ENCODE assay signal across 24 cellular contexts in the genomic region with DNA sequence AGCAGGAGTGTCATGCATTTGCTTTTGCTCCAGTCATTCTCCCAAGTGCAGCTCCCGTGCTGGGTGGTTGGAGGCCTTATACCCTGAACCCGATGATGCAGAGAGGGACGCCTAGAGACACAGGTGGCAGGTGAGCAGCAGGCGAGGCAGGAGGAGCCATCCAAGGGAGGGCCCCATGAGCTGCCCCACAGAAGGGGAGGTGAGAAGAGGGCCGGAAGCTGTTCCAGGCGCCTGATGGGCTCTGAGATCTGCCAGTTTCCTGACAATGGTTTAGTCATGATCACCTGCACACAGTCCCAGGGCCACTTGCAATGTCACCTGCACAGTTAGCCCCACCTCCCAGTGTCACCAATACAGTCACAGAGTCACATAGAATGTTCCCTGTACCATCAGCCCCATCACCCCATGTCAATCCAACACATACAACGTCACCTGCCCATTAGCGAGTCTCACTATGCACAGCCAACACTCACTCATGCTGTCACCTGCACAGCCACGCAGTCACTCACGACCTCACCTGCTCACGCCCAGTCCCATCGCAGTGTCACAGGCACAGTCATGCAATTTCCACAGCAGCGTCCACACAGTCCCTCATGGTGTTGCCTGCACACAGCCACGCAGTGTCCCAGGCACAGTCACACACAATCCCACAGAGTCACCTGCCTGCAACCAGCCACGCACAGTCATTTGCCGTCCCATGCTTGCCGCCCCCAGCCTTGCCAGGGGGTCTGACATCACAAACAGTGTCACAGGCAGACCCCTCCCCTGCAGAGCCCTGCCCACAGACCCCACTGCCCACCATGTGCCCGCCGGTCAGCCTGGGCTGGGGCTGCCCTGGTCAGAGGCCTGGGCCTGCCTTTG.
DNase-seq lines count a peak whose midpoint lies in the region; ATAC-seq, FAIRE-seq and TF ChIP-seq lines count a peak whose summit lies in the region.
"Had no signal": no experiment of that assay in that cellular context is flagged by ENCODE, and none has a peak within 500 bp of the region (broad histone marks: within the 10 kb centered on the region; RNA-seq: fewer than 3 reads in every experiment).

No MANE protein-coding gene starts in this region.

- peak; percentile 21; the same call in 2 of the 3 replicates for ATAC-seq in HepG2
- ATAC-seq in right lobe of liver: no peak
- no peak for ATAC-seq in HG03354 (IDR thresholded peaks at IDR 0.05; ENCODE audit: poor library complexity, severe bottlenecking, unreplicated experiment)
- ATAC-seq: A549; activated naive CD8-positive, alpha-beta T cell treated with anti-CD3 and anti-CD28 coated beads, Interleukin-2, amount 50 U/mL, for 24 hours; HCT116; Panc1 had no signal

- peak overlapping the region in 1 of 2 experiments; percentile 5 for H3K14ac ChIP-seq in mesenchymal stem cell (ENCODE audit: low read length in 2 of 2)

- H2BK120ac ChIP-seq in mesenchymal stem cell (ENCODE audit: low read depth, low read length): no peak overlapping the region

- H3K4me2 ChIP-seq in HepG2 (ENCODE audit: low read depth, low read length) (no peak overlapping the region), mesenchymal stem cell (ENCODE audit: low read length, poor library complexity, severe bottlenecking) (no peak overlapping the region)
- H3K4me2 ChIP-seq: A549 had no signal

- no TSS peak for BruUV-seq in HepG2 (replicated peaks; lab: Mats Ljungman, UMichigan)

- no peak overlapping the region for H2BK5ac ChIP-seq in mesenchymal stem cell (ENCODE audit: low read depth, low read length, poor library complexity, severe bottlenecking)

- H3K36me3 ChIP-seq in HepG2 (replicated peaks in 1 of 2; ENCODE audit: control insufficient read depth in 1 of 2, insufficient read depth in 2 of 2, low read length in 2 of 2): no peaks in the 10 kb centered on the region
- no peaks in the 10 kb centered on the region for H3K36me3 ChIP-seq in right lobe of liver
- no peaks in the 10 kb centered on the region for H3K36me3 ChIP-seq in mesenchymal stem cell (ENCODE audit: control insufficient read depth in 1 of 2, insufficient read depth in 2 of 2, low read depth in 1 of 2, low read length in 2 of 2)
- no peaks in the 10 kb centered on the region for H3K36me3 ChIP-seq in esophagus squamous epithelium
- H3K36me3 ChIP-seq: neutrophil, prostate gland had no signal

- TF ChIP-seq CTCF in HepG2 (CRISPR knock-in tag; IDR thresholded peaks at IDR 0.05): no peak
- TF ChIP-seq CTCF in right lobe of liver (IDR thresholded peaks at IDR 0.05): no peak
- no peak for TF ChIP-seq CTCF in esophagus squamous epithelium (IDR thresholded peaks at IDR 0.05)

- H3K18ac ChIP-seq in mesenchymal stem cell (ENCODE audit: low read depth in 1 of 2, low read length in 2 of 2): no peak overlapping the region

- no peak overlapping the region for H3K23ac ChIP-seq in mesenchymal stem cell (ENCODE audit: low read length in 2 of 2)

- H3K79me2 ChIP-seq in HepG2 (ENCODE audit: insufficient read depth, low read length): no peaks in the 10 kb centered on the region

- H3K9me3 ChIP-seq in HepG2 (ENCODE audit: low read length) (no peaks in the 10 kb centered on the region), right lobe of liver (no peaks in the 10 kb centered on the region), mesenchymal stem cell (ENCODE audit: control insufficient read depth, low read length) (peaks cover 3% of the 10 kb centered on the region), esophagus squamous epithelium (peaks cover 0 to 9% (median 0%) of the 10 kb centered on the region in 3 donors)
- H3K9me3 ChIP-seq: neutrophil, prostate gland had no signal

- CTCF ChIA-PET in HepG2 (lab: Yijun Ruan, JAX; ENCODE audit: low intra/inter-chr PET ratio, low total read pairs): no interaction called here

- no peak overlapping the region for H2BK15ac ChIP-seq in mesenchymal stem cell (ENCODE audit: low read depth, poor library complexity, severe bottlenecking)

- no peak for DNase-seq in HepG2 (ENCODE audit: low spot score)
- DNase-seq in right lobe of liver: no peak
- peak; percentile 84 for DNase-seq in NCI-H345 treated with DMSO at 0.1 percent for 48 hours (lab: John Stamatoyannopoulos, UW; ENCODE audit: unreplicated experiment)
- DNase-seq in mesenchymal stem cell: no peak
- DNase-seq in NCI-H1092 (lab: John Stamatoyannopoulos, UW): no peak
- DNase-seq in activated CD4-positive, alpha-beta T cell treated with anti-CD3 and anti-CD28 coated beads, Interleukin-2, amount 50 U/mL, for 1 hour: no peak
- no peak for DNase-seq in esophagus squamous epithelium (lab: John Stamatoyannopoulos, UW)
- DNase-seq: activated CD4-positive, alpha-beta memory T cell treated with anti-CD3 and anti-CD28 coated beads, Interleukin-2, amount 10 ng/mL, durations not matched to agents 7 days and 5 days; activated CD4-positive, CD25-positive, alpha-beta regulatory T cell; activated effector memory CD4-positive, alpha-beta T cell treated with anti-CD3 and anti-CD28 coated beads, Interleukin-2, amount 50 U/mL, for 16 hours; activated naive CD8-positive, alpha-beta T cell treated with anti-CD3 and anti-CD28 coated beads, Interleukin-2, amount 50 U/mL, for 24 hours; cerebellar nuclear complex; head of caudate nucleus; NCI-H1436 treated with DMSO at 0.1 percent for 48 hours; NCI-H446; SHP77 treated with DMSO at 0.1 percent for 48 hours; T1000 had no signal

- TF ChIP-seq EP300 in HepG2 (IDR thresholded peaks at IDR 0.05; ENCODE audit: low read depth in 2 of 2, low read length in 2 of 2): no peak
- TF ChIP-seq EP300 in HepG2 (CRISPR knock-in tag; IDR thresholded peaks at IDR 0.05; ENCODE audit: borderline replicate concordance): no peak

- no peak overlapping the region for H2AK5ac ChIP-seq in mesenchymal stem cell (ENCODE audit: low read length, severe bottlenecking)

- FAIRE-seq in HepG2 (lab: Jason Lieb, UNC): no peak
- FAIRE-seq: A549 had no signal

- H2AFZ ChIP-seq in HepG2 (ENCODE audit: low read length) (no peak overlapping the region), mesenchymal stem cell (ENCODE audit: low read depth, low read length) (no peak overlapping the region)

- H3K27me3 ChIP-seq in HepG2 (ENCODE audit: control insufficient read depth in 1 of 2, insufficient read depth in 2 of 2, low read length in 2 of 2) (peaks cover 0 to 1% of the 10 kb centered on the region in 2 experiments; a peak in 2 of 5 replicates), right lobe of liver (no peaks in the 10 kb centered on the region), mesenchymal stem cell (ENCODE audit: control insufficient read depth in 1 of 2, insufficient read depth in 1 of 2, low read length in 2 of 2) (peaks cover 0 to 4% of the 10 kb centered on the region in 2 experiments), esophagus squamous epithelium (peaks cover 0 to 9% (median 0%) of the 10 kb centered on the region in 4 donors)

- TF ChIP-seq RAD21 in HepG2 (CRISPR knock-in tag; IDR thresholded peaks at IDR 0.05): no peak

- H3K9ac ChIP-seq in HepG2 (ENCODE audit: insufficient read depth, low read depth, low read length) (no peak overlapping the region), mesenchymal stem cell (ENCODE audit: low read length) (no peak overlapping the region)

- H3K27ac ChIP-seq in HepG2 (ENCODE audit: extremely low read length, insufficient read depth, low read length) (no peak overlapping the region), right lobe of liver (no peak overlapping the region), mesenchymal stem cell (ENCODE audit: low read length, poor library complexity, severe bottlenecking) (no peak overlapping the region), esophagus squamous epithelium (no peak overlapping the region)
- H3K27ac ChIP-seq: A549, neutrophil, prostate gland had no signal

- WGBS in HepG2 (ENCODE audit: low lambda C conversion rate): 41% methylated on average over 9 of the region's 19 CpGs
- 85% methylated on average over 7 of the region's 19 CpGs for WGBS in right lobe of liver (ENCODE audit: insufficient coverage, low coverage, low lambda C conversion rate, missing lambda C conversion rate)
- 84% methylated on average over 19 of the region's 19 CpGs for WGBS in mesenchymal stem cell
- 77 to 83% methylated on average over 9 to 13 of the region's 19 CpGs for WGBS in esophagus squamous epithelium, 2 donors

- TF ChIP-seq POLR2A in HepG2 (IDR thresholded peaks at IDR 0.05; ENCODE audit: insufficient read depth in 1 of 2, low read depth in 2 of 2, low read length in 2 of 2) (no peak), right lobe of liver (IDR thresholded peaks at IDR 0.05) (no peak), esophagus squamous epithelium (IDR thresholded peaks at IDR 0.05) (no peak)

- peak overlapping the region; percentile 18 for H4K91ac ChIP-seq in mesenchymal stem cell (ENCODE audit: low read length)

- no peaks in the 10 kb centered on the region for H4K20me1 ChIP-seq in HepG2 (ENCODE audit: insufficient read depth, low read length)

- H3K4me3 ChIP-seq in HepG2 (replicated peaks in 1 of 3; ENCODE audit: insufficient read depth in 1 of 3, low read depth in 2 of 3, low read length in 3 of 3) (no peak overlapping the region), right lobe of liver (no peak overlapping the region), mesenchymal stem cell (ENCODE audit: insufficient read depth in 1 of 2, low read depth in 1 of 2, low read length in 2 of 2) (no peak overlapping the region), esophagus squamous epithelium (no peak overlapping the region)
- H3K4me3 ChIP-seq: A549, lung, prostate gland had no signal

- POLR2A ChIA-PET in HepG2 (lab: Yijun Ruan, JAX): no interaction called here

- in situ Hi-C loops in HepG2 (cut with HindIII; ENCODE audit: extremely low pct_ligation_motif_present, low pct_unique_long_range_greater_than_20kb): loop anchor here (5.0 kb wide), 1 partner anchor 197 kb away; no protein-coding TSS in a partner anchor

- H3K4ac ChIP-seq in mesenchymal stem cell (ENCODE audit: low read depth in 1 of 2, low read length in 2 of 2): no peak overlapping the region

- peaks cover 7% of the 10 kb centered on the region for H3K4me1 ChIP-seq in HepG2 (ENCODE audit: insufficient read depth, low read length)
- no peaks in the 10 kb centered on the region for H3K4me1 ChIP-seq in right lobe of liver
- H3K4me1 ChIP-seq in mesenchymal stem cell (ENCODE audit: control insufficient read depth, insufficient read depth, low read depth, low read length): peaks cover 9% of the 10 kb centered on the region
- H3K4me1 ChIP-seq in esophagus squamous epithelium: no peaks in the 10 kb centered on the region
- H3K4me1 ChIP-seq: prostate gland had no signal

- no peak overlapping the region for H2BK12ac ChIP-seq in mesenchymal stem cell (ENCODE audit: low read length in 2 of 2)

- H4K8ac ChIP-seq in mesenchymal stem cell (ENCODE audit: low read length): no peak overlapping the region

- intact Hi-C loops in HepG2 (cut with micrococcal nuclease; ENCODE audit: unreplicated experiment) (no loop called here), right lobe of liver (cut with DNase I) (no loop called here), esophagus squamous epithelium (cut with DNase I) (loop anchor here (5.0 to 10.0 kb wide), 2 partner anchors 197 to 270 kb away; no protein-coding TSS in a partner anchor)

- no peaks in the 10 kb centered on the region for H3K79me1 ChIP-seq in mesenchymal stem cell (replicated peaks; ENCODE audit: low read length, poor library complexity, severe bottlenecking)

TF ChIP-seq in HepG2, 621 proteins besides CTCF, POLR2A, EP300 and RAD21 (continues in another document):
- TF ChIP-seq CREB1 (IDR thresholded peaks at IDR 0.05) (peak; percentile 47; the same call in 1 of the 2 replicates), CREB1 (CRISPR knock-in tag; IDR thresholded peaks at IDR 0.05) (no peak)
